Comparison of ENCODE assay signal across 8 cellular contexts in genomic region chr15:66356359-66357236, GRCh38. TPM values are rescaled to one million over a fixed set of nuclear protein-coding genes. Genes with fewer than 3 reads are reported as not detected.
DNase-seq lines count a peak whose midpoint lies in the region; ATAC-seq and TF ChIP-seq lines count a peak whose summit lies in the region.

A gene with protein sequence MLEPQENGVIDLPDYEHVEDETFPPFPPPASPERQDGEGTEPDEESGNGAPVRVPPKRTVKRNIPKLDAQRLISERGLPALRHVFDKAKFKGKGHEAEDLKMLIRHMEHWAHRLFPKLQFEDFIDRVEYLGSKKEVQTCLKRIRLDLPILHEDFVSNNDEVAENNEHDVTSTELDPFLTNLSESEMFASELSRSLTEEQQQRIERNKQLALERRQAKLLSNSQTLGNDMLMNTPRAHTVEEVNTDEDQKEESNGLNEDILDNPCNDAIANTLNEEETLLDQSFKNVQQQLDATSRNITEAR (minus strand): TSS chr15:66356685. CDS start chr15:66352947, 3,738 bp downstream.

- DNase-seq in AG04450 (ENCODE audit: low read depth, low spot score) (peak; percentile 94), NCI-H2196 treated with DMSO at 0.1 percent for 48 hours (lab: John Stamatoyannopoulos, UW; ENCODE audit: unreplicated experiment) (peak; percentile 65), breast epithelium (ENCODE audit: low spot score in 2 of 2) (peak; percentile 88 to 94)

- no peak for TF ChIP-seq POLR2A in breast epithelium (IDR thresholded peaks at IDR 0.05)

- CTCF ChIA-PET in AG04450 (lab: Charles Lee), result interaction anchor here (0.7 to 1.2 kb wide), 3 partner anchors 128 to 174 kb away, joined by 3 to 4 read pairs (median 3); no protein-coding TSS in a partner anchor

- no peaks in the 10 kb centered on the region for H3K36me3 ChIP-seq in breast epithelium
- peaks cover 0 to 3% (median 0%) of the 10 kb centered on the region in 3 donors for H3K36me3 ChIP-seq in skeletal muscle tissue (ENCODE audit: control insufficient read depth in 3 of 3, insufficient read depth in 3 of 3, low read length in 3 of 3)

- H3K27ac ChIP-seq in AG04450 (ENCODE audit: low read depth, low read length) (peak within 1 kb of the TSS; percentile 82), VCaP (peak within 1 kb of the TSS; percentile 73), breast epithelium (peak within 1 kb of the TSS; percentile 52 to 85), skeletal muscle tissue (ENCODE audit: low read depth, low read length) (peak within 1 kb of the TSS; percentile 68)

- ATAC-seq in GM18907 (IDR thresholded peaks at IDR 0.05; ENCODE audit: unreplicated experiment) (peak; percentile 91), HG03139 (IDR thresholded peaks at IDR 0.05; ENCODE audit: unreplicated experiment) (peak; percentile 93)

- intact Hi-C loops in breast epithelium (cut with DNase I; ENCODE audit: low total_unique reads), result no loop called here

- H3K9me3 ChIP-seq in AG04450 (ENCODE audit: control insufficient read depth, insufficient read depth, low read length), result no peaks in the 10 kb centered on the region
- no peaks in the 10 kb centered on the region for H3K9me3 ChIP-seq in breast epithelium
- H3K9me3 ChIP-seq in iPS-18c (ENCODE audit: control insufficient read depth, insufficient read depth, low read length), result no peaks in the 10 kb centered on the region
- no peaks in the 10 kb centered on the region for H3K9me3 ChIP-seq in skeletal muscle tissue (ENCODE audit: control insufficient read depth in 3 of 3, low read length in 3 of 3)

- H3K4me3 ChIP-seq in AG04450 (ENCODE audit: low read depth, low read length) (peak within 1 kb of the TSS; percentile 93), breast epithelium (peak within 1 kb of the TSS; percentile 60 to 79 (median 68)), iPS-18c (ENCODE audit: insufficient read depth, low read depth, low read length) (peak within 1 kb of the TSS; percentile 81), skeletal muscle tissue (ENCODE audit: low read length in 3 of 3) (peak within 1 kb of the TSS; percentile 90 to 96 (median 92))

- TF ChIP-seq CTCF in AG04450 (IDR thresholded peaks at IDR 0.05; ENCODE audit: low read depth, low read length), result no peak
- no peak for TF ChIP-seq CTCF in VCaP (conservative IDR thresholded peaks at IDR 0.05)
- TF ChIP-seq CTCF in breast epithelium (IDR thresholded peaks at IDR 0.05), result no peak

- H3K9ac ChIP-seq in skeletal muscle tissue (ENCODE audit: low read depth in 1 of 3, low read length in 3 of 3), result peak within 1 kb of the TSS; percentile 76 to 85 (median 83)

- H3K27me3 ChIP-seq in AG04450 (ENCODE audit: control insufficient read depth, insufficient read depth, low read length), result no peaks in the 10 kb centered on the region
- H3K27me3 ChIP-seq in breast epithelium, result no peaks in the 10 kb centered on the region
- no peaks in the 10 kb centered on the region for H3K27me3 ChIP-seq in skeletal muscle tissue (ENCODE audit: control insufficient read depth in 3 of 3, insufficient read depth in 3 of 3, low read length in 3 of 3)

- H3K4me1 ChIP-seq in breast epithelium (no peaks in the 10 kb centered on the region), skeletal muscle tissue (ENCODE audit: control insufficient read depth in 3 of 3, insufficient read depth in 3 of 3, low read length in 3 of 3) (peaks cover 7 to 14% (median 10%) of the 10 kb centered on the region in 3 donors)

- POLR2A ChIA-PET in AG04450 (lab: Yijun Ruan, JAX), result interaction anchor here (0.8 kb wide), 1 partner anchor 13 kb away, joined by 4 read pairs; no protein-coding TSS in a partner anchor

RNA-seq across cellular contexts. Expression of the gene that starts here (rescaled TPM):
- 7.5 and 10.4 TPM in 2 replicates for polyA plus RNA-seq in AG04450 (2011; rRNA removed)
- polyA minus RNA-seq in AG04450 (2011; rRNA and poly(A)+ RNA removed), result 4.1 and 6.3 TPM in 2 replicates
- total RNA-seq in breast epithelium, result 1 to 10 TPM; 5.0 to 9.7 (median 6.6) TPM
- total RNA-seq in skeletal muscle tissue, result 11.0 TPM

Comparison
In these comparisons a context has a peak if more than half of its experiments do, and no peak if none do; other contexts are left out.
1. Peak in every context shown above with its lines: DNase-seq, ATAC-seq, H3K4me3 ChIP-seq and H3K27ac ChIP-seq.